Comparison of ENCODE assay signal across 13 cellular contexts in genomic region chr4:158914178-158914577, GRCh38.
A peak's percentile ranks its signal among the peaks of the same experiment; 100 is the strongest.
DNase-seq lines count a peak whose midpoint lies in the region; ATAC-seq, FAIRE-seq and TF ChIP-seq lines count a peak whose summit lies in the region.
"Had no signal": no experiment of that assay in that cellular context is flagged by ENCODE, and none has a peak within 500 bp of the region (broad histone marks: within the 10 kb centered on the region; RNA-seq: fewer than 3 reads in every experiment).

No MANE protein-coding gene starts in this region.

- H3K9me3 ChIP-seq in A549 (no peaks in the 10 kb centered on the region), left lung (no peaks in the 10 kb centered on the region)
- H3K9me3 ChIP-seq: BE2C had no signal

- TF ChIP-seq POLR2A in A549 (IDR thresholded peaks at IDR 0.05; ENCODE audit: low read length) (no peak), GM18505 (IDR thresholded peaks at IDR 0.05; ENCODE audit: borderline replicate concordance, extremely low read depth, insufficient read depth, insufficient read length) (no peak)

- CTCF ChIA-PET in A549 (lab: Yijun Ruan, JAX): interaction anchor here (1.1 to 2.0 kb wide), 2 partner anchors 184 to 278 kb away, joined by 3 to 5 read pairs; no protein-coding TSS in a partner anchor

- TF ChIP-seq EP300 in A549 (IDR thresholded peaks at IDR 0.05): no peak

- H3K4me3 ChIP-seq in A549: no peak overlapping the region
- H3K4me3 ChIP-seq in left lung: no peak overlapping the region

- H3K27ac ChIP-seq in A549 (peak overlapping the region; percentile 41 to 43; a peak in 3 of 6 replicates), left lung (no peak overlapping the region)

- WGBS in A549 (ENCODE audit: missing lambda C conversion rate): 19% methylated on average over 4 of the region's 4 CpGs

- H3K4me1 ChIP-seq in A549 (peaks cover 17% of the 10 kb centered on the region), left lung (no peaks in the 10 kb centered on the region)
- H3K4me1 ChIP-seq: BE2C had no signal

- TF ChIP-seq CTCF in A549 (IDR thresholded peaks at IDR 0.05): no peak
- TF ChIP-seq CTCF in left lung (IDR thresholded peaks at IDR 0.05): no peak

- DNase-seq in A549 (ENCODE audit: low read depth in 1 of 2, low spot score in 1 of 2) (peak; percentile 8 to 52), HTR-8/SVneo (ENCODE audit: insufficient read length, low spot score) (peak; percentile 38), dedifferentiated amniotic fluid mesenchymal stem cell (ENCODE audit: extremely low spot score) (peak; percentile 83), left lung (no peak), NCI-H510A treated with DMSO at 0.1 percent for 48 hours (lab: John Stamatoyannopoulos, UW) (no peak), NCI-H1417 treated with DMSO at 0.1 percent for 48 hours (lab: John Stamatoyannopoulos, UW) (no peak), ecto neural progenitor cell (ENCODE audit: low spot score) (no peak)
- DNase-seq: activated CD4-positive, alpha-beta T cell treated with anti-CD3 and anti-CD28 coated beads for 36 hours; activated naive CD4-positive, alpha-beta T cell; BE2C; NCI-H1930 had no signal

- TF ChIP-seq RAD21 in A549 (conservative IDR thresholded peaks at IDR 0.05 in 1 of 2, IDR thresholded peaks at IDR 0.05 in 1 of 2): no peak

- intact Hi-C loops in left lung (cut with DNase I): no loop called here

- POLR2A ChIA-PET in A549 (lab: Yijun Ruan, JAX): no interaction called here

- no peaks in the 10 kb centered on the region for H3K27me3 ChIP-seq in left lung
- H3K27me3 ChIP-seq: BE2C had no signal

- FAIRE-seq in A549 (lab: Jason Lieb, UNC): no peak
- no peak for FAIRE-seq in HTR-8/SVneo (lab: Jason Lieb, UNC)

- peak; percentile 90 to 92 for ATAC-seq in A549
- ATAC-seq in left lung: peak; percentile 32
- ATAC-seq in GM18505 (IDR thresholded peaks at IDR 0.05; ENCODE audit: unreplicated experiment): no peak
- ATAC-seq: activated CD4-positive, alpha-beta T cell treated with anti-CD3 and anti-CD28 coated beads for 36 hours; Panc1 had no signal

- peak overlapping the region; percentile 45 for H3K4me2 ChIP-seq in A549

- H3K36me3 ChIP-seq in left lung: no peaks in the 10 kb centered on the region
- H3K36me3 ChIP-seq: BE2C had no signal

TF ChIP-seq in A549, 52 proteins besides CTCF, POLR2A, EP300 and RAD21:
- no peak for TF ChIP-seq FOXS1 (CRISPR knock-in tag; IDR thresholded peaks at IDR 0.05)
- TF ChIP-seq CEBPB (IDR thresholded peaks at IDR 0.05): no peak
- no peak for TF ChIP-seq ZSCAN20 (CRISPR knock-in tag; IDR thresholded peaks at IDR 0.05)
- 0 out of 2 replicates have a peak, but pooled peaks have one; percentile 33 for TF ChIP-seq FOSL2 (IDR thresholded peaks at IDR 0.05)
- TF ChIP-seq FOSL2 (CRISPR knock-in tag; IDR thresholded peaks at IDR 0.05): peak; percentile 49; the same call in 1 of the 2 replicates
- no peak for TF ChIP-seq PBX3 (IDR thresholded peaks at IDR 0.05)
- no peak for TF ChIP-seq GATA3 (IDR thresholded peaks at IDR 0.05; ENCODE audit: borderline replicate concordance)
- TF ChIP-seq ZC3H11A (IDR thresholded peaks at IDR 0.05): no peak

Comparison
In these comparisons a context has a peak if more than half of its experiments do, and no peak if none do; other contexts are left out.
1. DNase-seq: peak in A549 (2 of 2), HTR-8/SVneo (single experiment) and dedifferentiated amniotic fluid mesenchymal stem cell (single experiment); none in left lung (0 of 2), NCI-H510A treated with DMSO at 0.1 percent for 48 hours (single experiment), NCI-H1417 treated with DMSO at 0.1 percent for 48 hours (single experiment) and ecto neural progenitor cell (single experiment).
2. H3K27ac ChIP-seq: peak in A549 (2 of 2); none in left lung (0 of 2).